In genomic region chr19:10183926-10184325, GRCh38 we compare ENCODE assay signal across 24 cellular contexts. TPM values are rescaled to one million over a fixed set of nuclear protein-coding genes. Genes with fewer than 3 reads are reported as not detected.
DNase-seq lines count a peak whose midpoint lies in the region; ATAC-seq and TF ChIP-seq lines count a peak whose summit lies in the region.
"Had no signal": no experiment of that assay in that cellular context is flagged by ENCODE, and none has a peak within 500 bp of the region (broad histone marks: within the 10 kb centered on the region; RNA-seq: fewer than 3 reads in every experiment).

No MANE protein-coding gene starts in this region.

- H4K20me1 ChIP-seq in PC-9 (ENCODE audit: insufficient read depth) = peaks cover 29% of the 10 kb centered on the region

- H3K4me3 ChIP-seq in PC-9 = no peak overlapping the region
- H3K4me3 ChIP-seq: coronary artery, GM23248, mucosa of descending colon, stomach, uterus had no signal

- H3K27ac Mint-ChIP-seq in activated naive CD4-positive, alpha-beta T cell treated with anti-CD3 and anti-CD28 coated beads, Interleukin-2, amount 50 U/mL, for 72 hours = peak overlapping the region; percentile 82 to 92
- peak overlapping the region; percentile 21 for H3K27ac Mint-ChIP-seq in dendritic cell treated with granulocyte-macrophage colony-stimulating factor and Interleukin-4, amounts not matched to agents 40 ng/mL and 50 ng/mL, for 4 days
- peak overlapping the region; percentile 29 for H3K27ac Mint-ChIP-seq in stimulated activated memory B cell treated with anti-CD40 and anti-IgM and Interleukin-4, amounts not matched to agents 10 μg/mL and 1 μg/mL and 100 μg/mL, for 72 hours

- no peaks in the 10 kb centered on the region for H3K9me3 Mint-ChIP-seq in activated naive CD4-positive, alpha-beta T cell treated with anti-CD3 and anti-CD28 coated beads, Interleukin-2, amount 50 U/mL, for 72 hours
- H3K9me3 Mint-ChIP-seq in dendritic cell treated with granulocyte-macrophage colony-stimulating factor and Interleukin-4, amounts not matched to agents 40 ng/mL and 50 ng/mL, for 4 days = no peaks in the 10 kb centered on the region
- no peaks in the 10 kb centered on the region for H3K9me3 Mint-ChIP-seq in stimulated activated memory B cell treated with anti-CD40 and anti-IgM and Interleukin-4, amounts not matched to agents 10 μg/mL and 1 μg/mL and 100 μg/mL, for 72 hours

- peaks cover 30% of the 10 kb centered on the region; the same call in 1 of the 2 replicates for H3F3A ChIP-seq in PC-9 (ENCODE audit: insufficient read depth, low read depth)

- H3K79me2 ChIP-seq in PC-9 (ENCODE audit: low read depth) = peaks cover 61% of the 10 kb centered on the region

- intact Hi-C loops in PC-9 (cut with micrococcal nuclease; ENCODE audit: unreplicated experiment) = no loop called here
- intact Hi-C loops in dendritic cell treated with granulocyte-macrophage colony-stimulating factor and Interleukin-4, amounts not matched to agents 40 ng/mL and 50 ng/mL, for 4 days (cut with micrococcal nuclease) = no loop called here

- H2AFZ ChIP-seq in PC-9 = no peak overlapping the region
- H2AFZ ChIP-seq: GM23248 had no signal

- peak; percentile 46 to 90 for ATAC-seq in activated naive CD4-positive, alpha-beta T cell treated with anti-CD3 and anti-CD28 coated beads, Interleukin-2, amount 50 U/mL, for 72 hours
- ATAC-seq in stimulated activated memory B cell treated with anti-CD40 and anti-IgM and Interleukin-4, amounts not matched to agents 10 μg/mL and 1 μg/mL and 100 μg/mL, for 72 hours = no peak
- ATAC-seq: left lobe of liver had no signal

- peaks cover 34% of the 10 kb centered on the region for H3K36me3 ChIP-seq in PC-9 (ENCODE audit: low read depth)
- H3K36me3 ChIP-seq: uterus had no signal

- POLR2A ChIA-PET in PC-9 (lab: Charles Lee; ENCODE audit: unreplicated experiment) = no interaction called here

- H3K27me3 Mint-ChIP-seq in dendritic cell treated with granulocyte-macrophage colony-stimulating factor and Interleukin-4, amounts not matched to agents 40 ng/mL and 50 ng/mL, for 4 days = no peaks in the 10 kb centered on the region
- no peaks in the 10 kb centered on the region for H3K27me3 Mint-ChIP-seq in stimulated activated memory B cell treated with anti-CD40 and anti-IgM and Interleukin-4, amounts not matched to agents 10 μg/mL and 1 μg/mL and 100 μg/mL, for 72 hours

- no peaks in the 10 kb centered on the region for H3K27me3 ChIP-seq in PC-9 (ENCODE audit: insufficient read depth, low read depth)
- H3K27me3 ChIP-seq: stomach, uterus had no signal

- peaks cover 5 to 19% of the 10 kb centered on the region in 2 donors for H3K36me3 Mint-ChIP-seq in activated naive CD4-positive, alpha-beta T cell treated with anti-CD3 and anti-CD28 coated beads, Interleukin-2, amount 50 U/mL, for 72 hours
- peaks cover 90% of the 10 kb centered on the region for H3K36me3 Mint-ChIP-seq in dendritic cell treated with granulocyte-macrophage colony-stimulating factor and Interleukin-4, amounts not matched to agents 40 ng/mL and 50 ng/mL, for 4 days (ENCODE audit: low read depth)
- H3K36me3 Mint-ChIP-seq in stimulated activated memory B cell treated with anti-CD40 and anti-IgM and Interleukin-4, amounts not matched to agents 10 μg/mL and 1 μg/mL and 100 μg/mL, for 72 hours = peaks cover 41% of the 10 kb centered on the region

- no peaks in the 10 kb centered on the region for H3K9me3 ChIP-seq in PC-9 (ENCODE audit: insufficient read depth, low read depth)
- H3K9me3 ChIP-seq: mucosa of descending colon, stomach, uterus had no signal

- H3K4me1 ChIP-seq in PC-9 (replicated peaks; ENCODE audit: insufficient read depth) = peaks cover 22% of the 10 kb centered on the region
- H3K4me1 ChIP-seq: stomach, uterus had no signal

- CTCF ChIA-PET in PC-9 (lab: Charles Lee) = interaction anchor here (0.6 to 0.7 kb wide), 2 partner anchors 9 to 1312 kb away, joined by 4 read pairs; no protein-coding TSS in a partner anchor

- no peak overlapping the region for H3K4me2 ChIP-seq in PC-9

- BruUV-seq in PC-9 (replicated peaks; lab: Mats Ljungman, UMichigan) = no TSS peak

- no peak overlapping the region for H3K4me3 Mint-ChIP-seq in dendritic cell treated with granulocyte-macrophage colony-stimulating factor and Interleukin-4, amounts not matched to agents 40 ng/mL and 50 ng/mL, for 4 days
- no peak overlapping the region for H3K4me3 Mint-ChIP-seq in stimulated activated memory B cell treated with anti-CD40 and anti-IgM and Interleukin-4, amounts not matched to agents 10 μg/mL and 1 μg/mL and 100 μg/mL, for 72 hours

- DNase-seq in activated naive CD4-positive, alpha-beta T cell treated with anti-CD3 and anti-CD28 coated beads, Interleukin-2, amount 50 U/mL, for 72 hours (ENCODE audit: low spot score in 2 of 2) = no peak
- DNase-seq in activated naive CD4-positive, alpha-beta T cell treated with anti-CD3 and anti-CD28 coated beads, Interleukin-2, amount 50 U/mL, for 16 hours = no peak
- DNase-seq in PC-9 (no peak), NCI-H526 treated with DMSO at 0.1 percent for 48 hours (lab: John Stamatoyannopoulos, UW) (no peak), NCI-H1105 (lab: John Stamatoyannopoulos, UW) (no peak)
- DNase-seq in activated CD4-positive, CD25-positive, alpha-beta regulatory T cell treated with anti-CD3 and anti-CD28 coated beads, Interleukin-2, amount 50 U/mL, for 72 hours = no peak
- DNase-seq: activated CD8-positive, alpha-beta memory T cell treated with anti-CD3 and anti-CD28 coated beads for 24 hours; activated gamma-delta T cell; COR-L47; EL; foreskin melanocyte; GM23248; mucosa of descending colon; NCI-H2227 treated with DMSO at 0.1 percent for 48 hours; NK-92 treated with Interleukin-12 subunit alpha and Interleukin-12 subunit beta, amount 100 ng/mL, for 24 hours; occipital lobe; RPMI8226; stomach; uterus had no signal

- H3K9me2 ChIP-seq in PC-9 (ENCODE audit: insufficient read depth) = no peaks in the 10 kb centered on the region

- peak overlapping the region; percentile 4; the same call in 1 of the 2 replicates for H3K27ac ChIP-seq in PC-9
- H3K27ac ChIP-seq: coronary artery, epithelial cell of prostate, GM23248, stomach, uterus had no signal

- peaks cover 34% of the 10 kb centered on the region for H3K4me1 Mint-ChIP-seq in dendritic cell treated with granulocyte-macrophage colony-stimulating factor and Interleukin-4, amounts not matched to agents 40 ng/mL and 50 ng/mL, for 4 days (ENCODE audit: low read depth)
- H3K4me1 Mint-ChIP-seq in stimulated activated memory B cell treated with anti-CD40 and anti-IgM and Interleukin-4, amounts not matched to agents 10 μg/mL and 1 μg/mL and 100 μg/mL, for 72 hours = peaks cover 23% of the 10 kb centered on the region

- TF ChIP-seq CTCF in PC-9 (conservative IDR thresholded peaks at IDR 0.05) = no peak

RNA-seq across cellular contexts. Expression of gene DNMT1, which starts 10.8 kb away (rescaled TPM):
- total RNA-seq in activated naive CD4-positive, alpha-beta T cell treated with anti-CD3 and anti-CD28 coated beads, Interleukin-2, amount 50 U/mL, for 72 hours = 100 to 1,000 TPM; 416 to 456 TPM
- total RNA-seq in PC-9 (2021) = 111 and 117 TPM in 2 replicates

RNA-seq across cellular contexts. Expression of gene S1PR2, which starts 47.2 kb away (rescaled TPM):
- 1 to 10 TPM; 7.7 to 8.0 TPM for total RNA-seq in activated naive CD4-positive, alpha-beta T cell treated with anti-CD3 and anti-CD28 coated beads, Interleukin-2, amount 50 U/mL, for 72 hours
- total RNA-seq in PC-9 (2021) = 6.9 and 7.3 TPM in 2 replicates

Comparison
In these comparisons a context has a peak if more than half of its experiments do, and no peak if none do; other contexts are left out.
1. H3K27ac Mint-ChIP-seq: peak in every context shown above with its lines; median percentile 87 in activated naive CD4-positive, alpha-beta T cell treated with anti-CD3 and anti-CD28 coated beads, Interleukin-2, amount 50 U/mL, for 72 hours; 29 in stimulated activated memory B cell treated with anti-CD40 and anti-IgM and Interleukin-4, amounts not matched to agents 10 μg/mL and 1 μg/mL and 100 μg/mL, for 72 hours; 21 in dendritic cell treated with granulocyte-macrophage colony-stimulating factor and Interleukin-4, amounts not matched to agents 40 ng/mL and 50 ng/mL, for 4 days.